ENCODE assay signal across 9 cellular contexts in genomic region chr9:121222524-121223171, GRCh38. TPM values are rescaled to one million over a fixed set of nuclear protein-coding genes. Genes with fewer than 3 reads are reported as not detected.
DNase-seq lines count a peak whose midpoint lies in the region; ATAC-seq, FAIRE-seq and TF ChIP-seq lines count a peak whose summit lies in the region.
"Had no signal": no experiment of that assay in that cellular context is flagged by ENCODE, and none has a peak within 500 bp of the region (broad histone marks: within the 10 kb centered on the region; RNA-seq: fewer than 3 reads in every experiment).

No MANE protein-coding gene starts in this region.

- no peaks in the 10 kb centered on the region for H3K4me1 Mint-ChIP-seq in T-cell

- H3K27me3 Mint-ChIP-seq in T-cell = no peaks in the 10 kb centered on the region

- H3K36me3 ChIP-seq in ascending aorta = no peaks in the 10 kb centered on the region

- peak; percentile 63 for TF ChIP-seq CTCF in GM12873 (IDR thresholded peaks at IDR 0.05; ENCODE audit: insufficient read depth, low read depth, low read length, missing control alignments)
- TF ChIP-seq CTCF in ascending aorta (IDR thresholded peaks at IDR 0.05) = peak; percentile 53 to 69 (median 66)

- POLR2A ChIA-PET in T-cell (lab: Charles Lee) = no interaction called here

- no peaks in the 10 kb centered on the region for H3K27me3 ChIP-seq in ascending aorta

- H3K27ac ChIP-seq in ascending aorta = no peak overlapping the region

- H3K4me3 Mint-ChIP-seq in T-cell = no peak overlapping the region

- DNase-seq in NCI-H146 treated with DMSO at 0.1 percent for 48 hours (lab: John Stamatoyannopoulos, UW; ENCODE audit: unreplicated experiment) (peak; percentile 18), ascending aorta (ENCODE audit: low spot score in 2 of 2) (peak in 1 of 2 donors; percentile 34), left colon (no peak), T-cell (no peak), GM19239 (ENCODE audit: insufficient read length, low spot score) (no peak), 8988T (no peak)

- no peak overlapping the region for H3K27ac Mint-ChIP-seq in T-cell

- CTCF ChIA-PET in T-cell (lab: Charles Lee) = no interaction called here

- peak; percentile 41 for ATAC-seq in left colon
- ATAC-seq in HG03108 (IDR thresholded peaks at IDR 0.05; ENCODE audit: unreplicated experiment) = no peak
- ATAC-seq in T-cell (replicated peaks in 1 of 4) = no peak

- H3K9me3 ChIP-seq in ascending aorta = no peaks in the 10 kb centered on the region

- intact Hi-C loops in ascending aorta (cut with DNase I) (no loop called here), left colon (cut with DNase I, micrococcal nuclease) (no loop called here)

- no peaks in the 10 kb centered on the region for H3K9me3 Mint-ChIP-seq in T-cell

- FAIRE-seq in GM19239 (lab: Jason Lieb, UNC) = no peak

- H3K4me1 ChIP-seq in ascending aorta = no peaks in the 10 kb centered on the region

- no peak overlapping the region for H3K4me3 ChIP-seq in ascending aorta
- H3K4me3 ChIP-seq: skin epidermis had no signal

- H3K36me3 Mint-ChIP-seq in T-cell = peaks cover 10% of the 10 kb centered on the region

RNA-seq across cellular contexts. Expression of gene RAB14, which starts 21.0 kb away (rescaled TPM):
- total RNA-seq in ascending aorta (18.2 TPM), left colon (10 to 100 TPM; 87.1 to 93.1 TPM), T-cell (10 to 100 TPM; 42.4 to 56.6 (median 50.5) TPM)

RNA-seq across cellular contexts. Expression of gene GSN, which starts 45.3 kb away (rescaled TPM):
- total RNA-seq in ascending aorta (3,012 TPM), left colon (100 to 1,000 TPM; 404 to 854 TPM), T-cell (1 to 10 TPM; 6.3 to 8.8 (median 8.4) TPM)

Comparison
In these comparisons a context has a peak if more than half of its experiments do, and no peak if none do; other contexts are left out.
1. RNA of gene GSN, which starts 45.3 kb away (total RNA-seq): 3,012 TPM in ascending aorta (single experiment) and 404 to 854 TPM in left colon; 6.3 to 8.8 TPM in T-cell; every median in the first group is over 10 times any median in the second.